16 cellular contexts compared by ENCODE assay signal in the genomic region with DNA sequence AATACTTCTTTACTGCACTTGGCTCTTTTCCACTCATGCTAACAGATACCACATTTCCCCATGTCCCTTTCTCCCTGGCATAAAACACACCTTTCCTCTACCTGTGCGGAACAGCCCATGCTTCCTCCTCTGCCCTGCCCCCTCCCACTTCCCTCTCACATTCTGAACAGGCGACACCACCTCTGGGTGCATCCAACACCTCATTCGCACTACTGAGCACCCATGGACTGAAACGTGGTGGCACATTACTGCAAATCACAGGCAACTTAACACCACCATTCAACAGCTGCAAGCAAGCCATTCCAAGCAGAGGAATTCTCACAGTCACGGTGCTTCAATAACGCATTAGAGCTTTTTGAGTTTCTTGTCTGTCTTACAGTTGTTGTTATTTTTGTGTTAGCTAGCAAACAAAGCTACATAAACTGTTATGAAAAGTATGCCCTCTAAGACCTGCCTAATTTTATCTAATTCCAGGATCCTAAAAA.
"Had no signal": no experiment of that assay in that cellular context is flagged by ENCODE, and none has a peak within 500 bp of the region (broad histone marks: within the 10 kb centered on the region; RNA-seq: fewer than 3 reads in every experiment).

No MANE protein-coding gene starts in this region.

- ATAC-seq: activated T-cell treated with anti-CD3 and anti-CD28 coated beads, Interleukin-2, amount 50 U/mL, for 4 hours; stimulated activated memory B cell treated with anti-CD40 and anti-IgM and Interleukin-4, amounts not matched to agents 10 μg/mL and 1 μg/mL and 100 μg/mL, for 72 hours; T-cell had no signal

- FAIRE-seq: colon, keratinocyte had no signal

- H3K36me3 ChIP-seq: esophagus squamous epithelium, ovary, tibial artery had no signal

- H3K4me3 Mint-ChIP-seq: activated T-cell treated with anti-CD3 and anti-CD28 coated beads, Interleukin-2, amount 50 U/mL, for 4 hours; stimulated activated memory B cell treated with anti-CD40 and anti-IgM and Interleukin-4, amounts not matched to agents 10 μg/mL and 1 μg/mL and 100 μg/mL, for 72 hours; T-cell had no signal

- H3K36me3 Mint-ChIP-seq: stimulated activated memory B cell treated with anti-CD40 and anti-IgM and Interleukin-4, amounts not matched to agents 10 μg/mL and 1 μg/mL and 100 μg/mL, for 72 hours; T-cell had no signal

- H3K4me1 ChIP-seq: tibial artery had no signal

- H3K27ac ChIP-seq: esophagus squamous epithelium, ovary, tibial artery had no signal

- DNase-seq: activated CD4-positive, alpha-beta T cell treated with anti-CD3 and anti-CD28 coated beads for 1 hour; activated CD4-positive, alpha-beta T cell treated with anti-CD3 and anti-CD28 coated beads, Interleukin-2, amount 50 U/mL, for 48 hours; activated effector memory CD4-positive, alpha-beta T cell treated with Interleukin-2 at 50 U/mL for 16 hours; activated naive CD4-positive, alpha-beta T cell treated with anti-CD3 and anti-CD28 coated beads, Interleukin-2, amount 50 U/mL, for 16 hours; activated T-cell treated with anti-CD3 and anti-CD28 coated beads, Interleukin-2, amount 50 U/mL, for 4 hours; caudate nucleus; esophagus squamous epithelium; hippocampal formation; ovary; stimulated activated CD4-positive, alpha-beta T cell treated with anti-CD3 and anti-CD28 coated beads, Interleukin-2, amount 100 ng/mL, for 48 hours; T-cell; T-helper 9 cell; tibial artery had no signal

- H3K27me3 ChIP-seq: ovary, tibial artery had no signal

- H3K9me3 ChIP-seq: ovary, tibial artery had no signal

- H3K27ac Mint-ChIP-seq: stimulated activated memory B cell treated with anti-CD40 and anti-IgM and Interleukin-4, amounts not matched to agents 10 μg/mL and 1 μg/mL and 100 μg/mL, for 72 hours; T-cell had no signal

- H3K4me1 Mint-ChIP-seq: stimulated activated memory B cell treated with anti-CD40 and anti-IgM and Interleukin-4, amounts not matched to agents 10 μg/mL and 1 μg/mL and 100 μg/mL, for 72 hours; T-cell had no signal

- H3K4me3 ChIP-seq: esophagus squamous epithelium, ovary, tibial artery had no signal

- H3K27me3 Mint-ChIP-seq: stimulated activated memory B cell treated with anti-CD40 and anti-IgM and Interleukin-4, amounts not matched to agents 10 μg/mL and 1 μg/mL and 100 μg/mL, for 72 hours; T-cell had no signal
